Comparison of ENCODE assay signal across 13 cellular contexts in genomic region chr5:102668220-102668930, GRCh38.
DNase-seq lines count a peak whose midpoint lies in the region; ATAC-seq and TF ChIP-seq lines count a peak whose summit lies in the region.
"Had no signal": no experiment of that assay in that cellular context is flagged by ENCODE, and none has a peak within 500 bp of the region (broad histone marks: within the 10 kb centered on the region; RNA-seq: fewer than 3 reads in every experiment).

No MANE protein-coding gene starts in this region.

- TF ChIP-seq CTCF in colonic mucosa (IDR thresholded peaks at IDR 0.05): no peak

- H3K9me3 ChIP-seq in colonic mucosa: no peaks in the 10 kb centered on the region

- no peak overlapping the region for H3K9ac ChIP-seq in colonic mucosa (ENCODE audit: low read depth in 2 of 2, low read length in 2 of 2)
- H3K9ac ChIP-seq: parathyroid adenoma had no signal

- DNase-seq in COLO668 (lab: John Stamatoyannopoulos, UW; ENCODE audit: unreplicated experiment): peak; percentile 42
- DNase-seq in NCI-H510A (lab: John Stamatoyannopoulos, UW): peak; percentile 65
- DNase-seq in cerebellar cortex (ENCODE audit: low spot score): peak; percentile 39
- no peak for DNase-seq in colonic mucosa
- DNase-seq: activated CD8-positive, alpha-beta memory T cell treated with anti-CD3 and anti-CD28 coated beads, Interleukin-2, amount 10 ng/mL, durations not matched to agents 7 days and 5 days; Calu3 had no signal

- TF ChIP-seq EP300 in Ishikawa (IDR thresholded peaks at IDR 0.05; ENCODE audit: borderline replicate concordance): no peak

- H3K4me3 ChIP-seq in colonic mucosa: no peak overlapping the region
- H3K4me3 ChIP-seq: smooth muscle cell had no signal

- H3K36me3 ChIP-seq in colonic mucosa: no peaks in the 10 kb centered on the region

- no peak for TF ChIP-seq RAD21 in Ishikawa (IDR thresholded peaks at IDR 0.05; ENCODE audit: low read depth)

- intact Hi-C loops in colonic mucosa (cut with DNase I): no loop called here

- H3K27ac ChIP-seq in colonic mucosa: no peak overlapping the region
- H3K27ac ChIP-seq: parathyroid adenoma had no signal

- no peaks in the 10 kb centered on the region for H3K27me3 ChIP-seq in colonic mucosa

- no peaks in the 10 kb centered on the region for H3K4me1 ChIP-seq in colonic mucosa

- no peak for ATAC-seq in GM18873 (IDR thresholded peaks at IDR 0.05; ENCODE audit: low FRiP score, unreplicated experiment)
- ATAC-seq in HG03378 (IDR thresholded peaks at IDR 0.05; ENCODE audit: unreplicated experiment): no peak
- no peak for ATAC-seq in GM19324 (IDR thresholded peaks at IDR 0.05; ENCODE audit: low FRiP score, unreplicated experiment)
- ATAC-seq: activated CD8-positive, alpha-beta memory T cell treated with anti-CD3 and anti-CD28 coated beads, Interleukin-2, amount 10 ng/mL, durations not matched to agents 7 days and 5 days; SK-N-SH treated with all-trans-retinoic acid at 6 μM for 48 hours had no signal

TF ChIP-seq in Ishikawa, 13 proteins besides CTCF, POLR2A, EP300 and RAD21:
- TF ChIP-seq TCF12 (IDR thresholded peaks at IDR 0.05; ENCODE audit: low read depth) (peak; percentile 44; the same call in 1 of the 2 replicates), CEBPB (IDR thresholded peaks at IDR 0.05) (0 out of 2 replicates have a peak, but pooled peaks have one; percentile 15), USF1 (IDR thresholded peaks at IDR 0.05) (no peak), FOXM1 (IDR thresholded peaks at IDR 0.05; ENCODE audit: borderline replicate concordance, low read depth) (0 out of 2 replicates have a peak, but pooled peaks have one; percentile 10), MAX (IDR thresholded peaks at IDR 0.05) (0 out of 2 replicates have a peak, but pooled peaks have one; percentile 28)
TF ChIP-seq in Ishikawa: peak in this region for 4.
